ENCODE assay signal across 1 cellular context in genomic region chr2:20113004-20113796, GRCh38.
TF ChIP-seq lines count a peak whose summit lies in the region.

No MANE protein-coding gene starts in this region.

TF ChIP-seq in HepG2, 621 proteins besides CTCF, POLR2A, EP300 and RAD21 (continued from another document and continues in another):
- TF ChIP-seq ZBTB4 (CRISPR knock-in tag; IDR thresholded peaks at IDR 0.05; ENCODE audit: borderline replicate concordance), result peak; percentile 53; the same call in 1 of the 2 replicates
- no peak for TF ChIP-seq BATF2 (CRISPR knock-in tag; IDR thresholded peaks at IDR 0.05)
- no peak for TF ChIP-seq ETS1 (CRISPR knock-in tag; IDR thresholded peaks at IDR 0.05)
- 0 out of 2 replicates have a peak, but pooled peaks have one; percentile 33 for TF ChIP-seq NFIB (CRISPR knock-in tag; IDR thresholded peaks at IDR 0.05; ENCODE audit: borderline replicate concordance)
- no peak for TF ChIP-seq FOXO1 (CRISPR knock-in tag; IDR thresholded peaks at IDR 0.05)
- peak; percentile 39; the same call in 1 of the 2 replicates for TF ChIP-seq UBTF (CRISPR knock-in tag; IDR thresholded peaks at IDR 0.05)
- peak; percentile 47; the same call in 1 of the 2 replicates for TF ChIP-seq ATF7-NPFF (CRISPR knock-in tag; IDR thresholded peaks at IDR 0.05; ENCODE audit: low read depth)
- no peak for TF ChIP-seq HCFC1 (IDR thresholded peaks at IDR 0.05; ENCODE audit: low read depth, low read length)
- TF ChIP-seq ZNF782 (CRISPR knock-in tag; IDR thresholded peaks at IDR 0.05; ENCODE audit: borderline replicate concordance), result no peak
- peak; percentile 5; the same call in 1 of the 2 replicates for TF ChIP-seq ZFX (CRISPR knock-in tag; IDR thresholded peaks at IDR 0.05; ENCODE audit: low read depth)
- TF ChIP-seq THAP11 (CRISPR knock-in tag; IDR thresholded peaks at IDR 0.05), result no peak
- TF ChIP-seq RNF219 (CRISPR knock-in tag; IDR thresholded peaks at IDR 0.05), result no peak
- TF ChIP-seq ZNF687 (CRISPR knock-in tag; IDR thresholded peaks at IDR 0.05), result peak; percentile 14; the same call in 1 of the 2 replicates
- 0 out of 2 replicates have a peak, but pooled peaks have one; percentile 34 for TF ChIP-seq ATAD3A (CRISPR knock-in tag; IDR thresholded peaks at IDR 0.05)
- TF ChIP-seq ZSCAN21 (CRISPR knock-in tag; IDR thresholded peaks at IDR 0.05; ENCODE audit: borderline replicate concordance), result no peak; the same call in 1 of the 2 replicates
- TF ChIP-seq ZNF318 (CRISPR knock-in tag; IDR thresholded peaks at IDR 0.05), result no peak
- TF ChIP-seq FOXO4 (CRISPR knock-in tag; conservative IDR thresholded peaks at IDR 0.05), result 0 out of 2 replicates have a peak, but pooled peaks have one; percentile 62
- TF ChIP-seq ZBTB33 (CRISPR knock-in tag; IDR thresholded peaks at IDR 0.05), result 0 out of 2 replicates have a peak, but pooled peaks have one; percentile 55
- no peak for TF ChIP-seq GLMP (CRISPR knock-in tag; IDR thresholded peaks at IDR 0.05; ENCODE audit: borderline replicate concordance)
